ENCODE assay signal across 13 cellular contexts in the genomic region with DNA sequence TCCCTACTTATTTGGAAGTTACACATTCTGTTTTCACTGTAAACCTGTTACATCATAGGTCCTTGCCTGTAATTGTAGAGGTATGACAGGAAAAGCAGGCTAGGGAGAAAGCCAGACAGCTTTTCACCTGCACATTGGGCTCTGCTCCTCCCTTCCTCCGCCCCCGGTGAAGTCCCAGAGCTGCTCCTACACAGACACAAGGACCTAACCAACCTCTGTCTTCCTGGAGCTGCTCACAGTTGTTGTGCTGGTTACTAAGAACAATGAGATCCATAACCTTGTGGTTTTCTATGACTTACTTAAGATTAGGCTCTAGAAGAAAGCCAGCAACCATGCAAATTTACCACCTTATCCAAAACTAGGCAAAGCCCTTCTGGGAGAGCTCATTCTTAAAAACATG.
"Had no signal": no experiment of that assay in that cellular context is flagged by ENCODE, and none has a peak within 500 bp of the region (broad histone marks: within the 10 kb centered on the region; RNA-seq: fewer than 3 reads in every experiment).

No MANE protein-coding gene starts in this region.

- H2AFZ ChIP-seq: neural progenitor cell, parathyroid adenoma had no signal

- H3K4me3 ChIP-seq: body of pancreas, dorsolateral prefrontal cortex, neural progenitor cell had no signal

- FAIRE-seq: endometrium, urothelium cell line had no signal

- H3K79me2 ChIP-seq: parathyroid adenoma had no signal

- H3K27ac ChIP-seq: body of pancreas, dorsolateral prefrontal cortex, neural progenitor cell, parathyroid adenoma had no signal

- H3K4me1 ChIP-seq: body of pancreas, neural progenitor cell had no signal

- H3K9me3 ChIP-seq: body of pancreas had no signal

- H3K4me2 ChIP-seq: neural progenitor cell had no signal

- DNase-seq: activated CD4-positive, alpha-beta memory T cell treated with anti-CD3 and anti-CD28 coated beads, Interleukin-2, amount 10 ng/mL, durations not matched to agents 7 days and 5 days; activated CD8-positive, alpha-beta memory T cell treated with anti-CD3 and anti-CD28 coated beads, Interleukin-2, amount 50 U/mL, for 4 hours; activated naive CD4-positive, alpha-beta T cell treated with Interleukin-2 at 50 U/mL for 16 hours; body of pancreas; cerebellar nuclear complex; dorsolateral prefrontal cortex; kidney glomerular epithelial cell; retina had no signal

- H3K27me3 ChIP-seq: body of pancreas, neural progenitor cell had no signal

- ATAC-seq: activated CD4-positive, CD25-positive, alpha-beta regulatory T cell treated with anti-CD3 and anti-CD28 coated beads, Interleukin-2, amount 50 U/mL, for 24 hours; body of pancreas had no signal

- H3K9ac ChIP-seq: neural progenitor cell, parathyroid adenoma had no signal
